22 cellular contexts compared by ENCODE assay signal in genomic region chr1:194833111-194833510, GRCh38.
"Had no signal": no experiment of that assay in that cellular context is flagged by ENCODE, and none has a peak within 500 bp of the region (broad histone marks: within the 10 kb centered on the region; RNA-seq: fewer than 3 reads in every experiment).

No MANE protein-coding gene starts in this region.

- H3K27me3 ChIP-seq: esophagus squamous epithelium, gastroesophageal sphincter, right atrium auricular region, sigmoid colon, stomach had no signal

- H3K4me1 ChIP-seq: esophagus squamous epithelium, gastroesophageal sphincter, right atrium auricular region, sigmoid colon, stomach had no signal

- DNase-seq: dermis blood vessel endothelial cell; esophagus squamous epithelium; foreskin fibroblast; glutamatergic neuron; islet precursor cell; mammary epithelial cell; naive thymus-derived CD4-positive, alpha-beta T cell; nephron progenitor cell; nucleus accumbens; ovary; sigmoid colon; stimulated activated CD4-positive, alpha-beta T cell treated with anti-CD3 and anti-CD28 coated beads, Interleukin-2, amount 100 ng/mL, for 24 hours; stimulated activated CD4-positive, alpha-beta T cell treated with anti-CD3 and anti-CD28 coated beads, Interleukin-4, amount 100 ng/mL, for 4 hours; stimulated activated naive CD4-positive, alpha-beta T cell; stomach; substantia nigra; trophoblast cell had no signal

- H3K27ac ChIP-seq: esophagus squamous epithelium, gastroesophageal sphincter, ovary, right atrium auricular region, sigmoid colon, skin epidermis, stomach, thoracic aorta had no signal

- H3K4me3 ChIP-seq: esophagus squamous epithelium, gastroesophageal sphincter, ovary, right atrium auricular region, sigmoid colon, skin epidermis, stomach, thoracic aorta had no signal

- H3K9me3 ChIP-seq: esophagus squamous epithelium, gastroesophageal sphincter, ovary, right atrium auricular region, sigmoid colon, stomach, thoracic aorta had no signal

- H3K36me3 ChIP-seq: esophagus squamous epithelium, gastroesophageal sphincter, ovary, right atrium auricular region, sigmoid colon, stomach, thoracic aorta had no signal

- ATAC-seq: gastroesophageal sphincter; left lobe of liver; naive thymus-derived CD4-positive, alpha-beta T cell had no signal
